20 cellular contexts compared by ENCODE assay signal in the genomic region with DNA sequence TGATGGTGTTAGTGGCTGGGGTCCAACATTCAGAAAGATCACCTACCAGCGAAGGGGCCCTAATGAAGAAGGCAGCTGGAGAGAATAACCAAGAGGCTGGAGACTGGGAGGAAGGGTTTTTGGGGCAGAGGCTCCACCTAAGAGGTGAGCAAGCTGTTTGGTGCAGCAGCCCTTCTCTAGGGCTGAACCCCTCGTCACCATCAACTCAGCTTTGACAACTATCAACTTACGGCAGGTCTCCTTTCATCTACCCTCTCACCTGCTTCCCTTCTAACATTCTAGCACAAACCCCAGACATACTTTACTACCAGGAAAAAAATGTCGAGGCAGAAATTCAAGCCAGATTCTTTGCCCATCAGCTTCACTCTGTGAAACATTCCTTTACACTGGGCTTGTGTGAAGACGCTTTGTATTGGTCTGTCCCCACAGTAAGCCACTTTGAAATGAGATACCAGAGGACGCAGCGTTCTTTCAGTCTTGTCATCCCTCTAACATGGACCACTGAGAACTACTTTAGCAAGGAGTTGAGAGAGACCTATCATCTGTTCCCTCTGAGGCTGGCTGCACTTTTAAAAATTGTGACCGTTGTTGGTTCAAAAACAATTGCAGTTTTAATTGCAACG.
A peak's percentile ranks its signal among the peaks of the same experiment; 100 is the strongest.
DNase-seq lines count a peak whose midpoint lies in the region; ATAC-seq, FAIRE-seq and TF ChIP-seq lines count a peak whose summit lies in the region.
"Had no signal": no experiment of that assay in that cellular context is flagged by ENCODE, and none has a peak within 500 bp of the region (broad histone marks: within the 10 kb centered on the region; RNA-seq: fewer than 3 reads in every experiment).

No MANE protein-coding gene starts in this region.

- no peaks in the 10 kb centered on the region for H3K27me3 ChIP-seq in CD4-positive, alpha-beta T cell (ENCODE audit: control insufficient read depth, insufficient read depth, low read length)
- H3K27me3 ChIP-seq in K562 (ENCODE audit: control insufficient read depth in 2 of 2, insufficient read depth in 2 of 2, low read length in 2 of 2) (no peaks in the 10 kb centered on the region), esophagus squamous epithelium (no peaks in the 10 kb centered on the region)
- H3K27me3 ChIP-seq: tibial nerve had no signal

- CTCF ChIA-PET in CD4-positive, alpha-beta T cell (lab: Charles Lee): no interaction called here
- CTCF ChIA-PET in K562 (lab: Yijun Ruan, JAX; ENCODE audit: low intra/inter-chr PET ratio): interaction anchor here (0.7 kb wide), 1 partner anchor 247 kb away, joined by 3 read pairs; no protein-coding TSS in a partner anchor

- no peaks in the 10 kb centered on the region for H3K27me3 Mint-ChIP-seq in CD4-positive, alpha-beta T cell
- no peaks in the 10 kb centered on the region for H3K27me3 Mint-ChIP-seq in memory B cell

- ATAC-seq in CD4-positive, alpha-beta T cell (ENCODE audit: poor library complexity): no peak
- peak; percentile 42; the same call in 2 of the 3 replicates for ATAC-seq in K562
- ATAC-seq in memory B cell (ENCODE audit: low read depth): no peak

- H3K9me3 Mint-ChIP-seq in CD4-positive, alpha-beta T cell: no peaks in the 10 kb centered on the region
- H3K9me3 Mint-ChIP-seq in memory B cell: no peaks in the 10 kb centered on the region
- H3K9me3 Mint-ChIP-seq: mesothelial cell of epicardium had no signal

- H4K20me1 ChIP-seq in K562 (replicated peaks; ENCODE audit: control insufficient read depth, insufficient read depth, low read length): 0 out of 2 replicates have a peak, but pooled peaks cover 3% of the 10 kb centered on the region

- TF ChIP-seq EP300 in K562 (IDR thresholded peaks at IDR 0.05; ENCODE audit: low read length): no peak

- no peaks in the 10 kb centered on the region for H3K9me3 ChIP-seq in CD4-positive, alpha-beta T cell (ENCODE audit: control insufficient read depth, low read length)
- no peaks in the 10 kb centered on the region for H3K9me3 ChIP-seq in K562 (replicated peaks; ENCODE audit: control insufficient read depth, insufficient read depth, low read depth, low read length)
- no peaks in the 10 kb centered on the region for H3K9me3 ChIP-seq in esophagus squamous epithelium
- H3K9me3 ChIP-seq: tibial nerve had no signal

- H3K4me3 ChIP-seq in K562: no peak overlapping the region
- no peak overlapping the region for H3K4me3 ChIP-seq in esophagus squamous epithelium
- H3K4me3 ChIP-seq: GM23248, tibial nerve had no signal

- no peak overlapping the region for H3K4me2 ChIP-seq in K562 (ENCODE audit: insufficient read depth, low read length)

- H3K4me1 ChIP-seq in K562 (replicated peaks in 1 of 2; ENCODE audit: control insufficient read depth in 2 of 2, insufficient read depth in 2 of 2, low read length in 2 of 2): no peaks in the 10 kb centered on the region
- peaks cover 0 to under 1% (median 0%) of the 10 kb centered on the region in 3 donors for H3K4me1 ChIP-seq in esophagus squamous epithelium

- FAIRE-seq in K562 (lab: Jason Lieb, UNC): no peak
- FAIRE-seq: colon, keratinocyte had no signal

- H3K4me3 Mint-ChIP-seq in CD4-positive, alpha-beta T cell: peak overlapping the region; percentile 55
- H3K4me3 Mint-ChIP-seq in memory B cell: no peak overlapping the region
- H3K4me3 Mint-ChIP-seq: mesothelial cell of epicardium had no signal

- no peak overlapping the region for H3K27ac ChIP-seq in CD4-positive, alpha-beta T cell (ENCODE audit: low read depth, low read length)
- H3K27ac ChIP-seq in K562 (ENCODE audit: extremely low read depth, low read depth, low read length): no peak overlapping the region
- H3K27ac ChIP-seq in esophagus squamous epithelium: no peak overlapping the region
- H3K27ac ChIP-seq: C4-2B, GM23248, tibial nerve had no signal

- BruUV-seq in K562 (replicated peaks; lab: Mats Ljungman, UMichigan): no TSS peak

- in situ Hi-C loops in K562 (cut with MboI): loop anchor here (5.0 to 10.0 kb wide), 3 partner anchors 85 to 557 kb away; a partner anchor contains a TSS

- H3K79me2 ChIP-seq in K562 (ENCODE audit: control insufficient read depth, insufficient read depth, low read length): no peaks in the 10 kb centered on the region

- H3K9ac ChIP-seq in K562 (ENCODE audit: insufficient read depth in 1 of 2, low read depth in 2 of 2, low read length in 2 of 2): no peak overlapping the region
- H3K9ac ChIP-seq: GM23248 had no signal

- peaks cover 30% of the 10 kb centered on the region for H3K36me3 Mint-ChIP-seq in CD4-positive, alpha-beta T cell (ENCODE audit: low read depth)
- peaks cover 5% of the 10 kb centered on the region for H3K36me3 Mint-ChIP-seq in memory B cell

- WGBS in K562 (ENCODE audit: insufficient coverage, low coverage, missing lambda C conversion rate): 45% methylated on average over 9 of the region's 9 CpGs
- 80 to 82% methylated on average over 8 to 9 of the region's 9 CpGs for WGBS in esophagus squamous epithelium, 2 donors

- H3K4me1 Mint-ChIP-seq in CD4-positive, alpha-beta T cell (ENCODE audit: low read depth): peaks cover 42% of the 10 kb centered on the region
- peaks cover 28% of the 10 kb centered on the region for H3K4me1 Mint-ChIP-seq in memory B cell
- H3K4me1 Mint-ChIP-seq: mesothelial cell of epicardium had no signal

- no peaks in the 10 kb centered on the region for H3K9me1 ChIP-seq in K562 (ENCODE audit: control insufficient read depth, insufficient read depth, low read length)

- POLR2A ChIA-PET in CD4-positive, alpha-beta T cell (lab: Charles Lee): interaction anchor here (0.7 to 1.5 kb wide), 5 partner anchors 21 to 133 kb away, joined by 3 to 5 read pairs (median 3); no protein-coding TSS in a partner anchor
- POLR2A ChIA-PET in K562 (lab: Yijun Ruan, JAX): no interaction called here

- H3K36me3 ChIP-seq in K562 (ENCODE audit: control insufficient read depth, insufficient read depth, low read length) (peaks cover 22% of the 10 kb centered on the region; the same call in 2 of the 3 replicates), esophagus squamous epithelium (peaks cover 0 to 52% (median 6%) of the 10 kb centered on the region in 3 donors)

- no peak overlapping the region for H2AFZ ChIP-seq in K562 (ENCODE audit: low read depth, low read length)
- H2AFZ ChIP-seq: GM23248 had no signal

- DNase-seq in CD4-positive, alpha-beta T cell: no peak
- DNase-seq in ELF-1 (ENCODE audit: low read depth, low spot score) (peak; percentile 18), K562 (ENCODE audit: extremely low read depth in 1 of 4, low spot score in 3 of 4) (no peak), memory B cell (ENCODE audit: low spot score in 2 of 2) (no peak), esophagus squamous epithelium (lab: John Stamatoyannopoulos, UW) (no peak), NOMO-1 treated with dmso at 0.1 percent for 144 hours (lab: John Stamatoyannopoulos, UW; ENCODE audit: unreplicated experiment) (no peak), LoVo (ENCODE audit: low spot score) (no peak)
- DNase-seq: activated CD8-positive, alpha-beta memory T cell treated with anti-CD3 and anti-CD28 coated beads, Interleukin-2, amount 50 U/mL, for 48 hours; amniotic stem cell; DND-41; GM23248; NCI-H146; NCI-H510A; occipital lobe; stimulated activated CD4-positive, alpha-beta T cell treated with anti-CD3 and anti-CD28 coated beads, Interleukin-4, amount 100 ng/mL, for 4 hours had no signal

- H3K27ac Mint-ChIP-seq in CD4-positive, alpha-beta T cell: peak overlapping the region; percentile 67
- peak overlapping the region; percentile 36 for H3K27ac Mint-ChIP-seq in memory B cell
- H3K27ac Mint-ChIP-seq: mesothelial cell of epicardium had no signal

- intact Hi-C loops in CD4-positive, alpha-beta T cell (cut with DNase I, micrococcal nuclease): no loop called here
- intact Hi-C loops in K562 (cut with micrococcal nuclease) (loop anchor here (5.0 kb wide), 1 partner anchor 858 kb away; no protein-coding TSS in a partner anchor), esophagus squamous epithelium (cut with DNase I) (loop anchor here (10.0 kb wide), 2 partner anchors 145 to 565 kb away; no protein-coding TSS in a partner anchor)

- no peak for TF ChIP-seq RAD21 in K562 (CRISPR knock-in tag; conservative IDR thresholded peaks at IDR 0.05 in 1 of 2, IDR thresholded peaks at IDR 0.05 in 1 of 2)

- TF ChIP-seq CTCF in CD4-positive, alpha-beta T cell (IDR thresholded peaks at IDR 0.05): no peak
- TF ChIP-seq CTCF in K562 (IDR thresholded peaks at IDR 0.05 in 2 of 3, conservative IDR thresholded peaks at IDR 0.05 in 1 of 3; ENCODE audit: insufficient read depth in 2 of 3, low read depth in 1 of 3, low read length in 3 of 3): no peak
- TF ChIP-seq CTCF in esophagus squamous epithelium (IDR thresholded peaks at IDR 0.05): no peak

- TF ChIP-seq POLR2A in K562 (conservative IDR thresholded peaks at IDR 0.05) (no peak), esophagus squamous epithelium (IDR thresholded peaks at IDR 0.05) (no peak)

TF ChIP-seq in K562, 482 proteins besides CTCF, POLR2A, EP300 and RAD21 (continues in another document):
- TF ChIP-seq MCM5 (IDR thresholded peaks at IDR 0.05; ENCODE audit: low read depth) (no peak), ZNF212 (CRISPR knock-in tag; IDR thresholded peaks at IDR 0.05) (no peak)
- TF ChIP-seq, protein P1, sequence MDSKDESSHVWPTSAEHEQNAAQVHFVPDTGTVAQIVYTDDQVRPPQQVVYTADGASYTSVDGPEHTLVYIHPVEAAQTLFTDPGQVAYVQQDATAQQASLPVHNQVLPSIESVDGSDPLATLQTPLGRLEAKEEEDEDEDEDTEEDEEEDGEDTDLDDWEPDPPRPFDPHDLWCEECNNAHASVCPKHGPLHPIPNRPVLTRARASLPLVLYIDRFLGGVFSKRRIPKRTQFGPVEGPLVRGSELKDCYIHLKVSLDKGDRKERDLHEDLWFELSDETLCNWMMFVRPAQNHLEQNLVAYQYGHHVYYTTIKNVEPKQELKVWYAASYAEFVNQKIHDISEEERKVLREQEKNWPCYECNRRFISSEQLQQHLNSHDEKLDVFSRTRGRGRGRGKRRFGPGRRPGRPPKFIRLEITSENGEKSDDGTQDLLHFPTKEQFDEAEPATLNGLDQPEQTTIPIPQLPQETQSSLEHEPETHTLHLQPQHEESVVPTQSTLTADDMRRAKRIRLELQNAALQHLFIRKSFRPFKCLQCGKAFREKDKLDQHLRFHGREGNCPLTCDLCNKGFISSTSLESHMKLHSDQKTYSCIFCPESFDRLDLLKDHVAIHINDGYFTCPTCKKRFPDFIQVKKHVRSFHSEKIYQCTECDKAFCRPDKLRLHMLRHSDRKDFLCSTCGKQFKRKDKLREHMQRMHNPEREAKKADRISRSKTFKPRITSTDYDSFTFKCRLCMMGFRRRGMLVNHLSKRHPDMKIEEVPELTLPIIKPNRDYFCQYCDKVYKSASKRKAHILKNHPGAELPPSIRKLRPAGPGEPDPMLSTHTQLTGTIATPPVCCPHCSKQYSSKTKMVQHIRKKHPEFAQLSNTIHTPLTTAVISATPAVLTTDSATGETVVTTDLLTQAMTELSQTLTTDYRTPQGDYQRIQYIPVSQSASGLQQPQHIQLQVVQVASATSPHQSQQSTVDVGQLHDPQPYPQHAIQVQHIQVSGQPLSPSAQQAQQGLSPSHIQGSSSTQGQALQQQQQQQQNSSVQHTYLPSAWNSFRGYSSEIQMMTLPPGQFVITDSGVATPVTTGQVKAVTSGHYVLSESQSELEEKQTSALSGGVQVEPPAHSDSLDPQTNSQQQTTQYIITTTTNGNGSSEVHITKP (IDR thresholded peaks at IDR 0.05; ENCODE audit: partially characterized antibody): no peak

Comparison
In these comparisons a context has a peak if more than half of its experiments do, and no peak if none do; other contexts are left out.
1. intact Hi-C loops: an anchor here in K562 (5.0 kb wide) and esophagus squamous epithelium (10.0 kb wide); none called in CD4-positive, alpha-beta T cell.